ENCODE assay signal across 8 cellular contexts in the genomic region with DNA sequence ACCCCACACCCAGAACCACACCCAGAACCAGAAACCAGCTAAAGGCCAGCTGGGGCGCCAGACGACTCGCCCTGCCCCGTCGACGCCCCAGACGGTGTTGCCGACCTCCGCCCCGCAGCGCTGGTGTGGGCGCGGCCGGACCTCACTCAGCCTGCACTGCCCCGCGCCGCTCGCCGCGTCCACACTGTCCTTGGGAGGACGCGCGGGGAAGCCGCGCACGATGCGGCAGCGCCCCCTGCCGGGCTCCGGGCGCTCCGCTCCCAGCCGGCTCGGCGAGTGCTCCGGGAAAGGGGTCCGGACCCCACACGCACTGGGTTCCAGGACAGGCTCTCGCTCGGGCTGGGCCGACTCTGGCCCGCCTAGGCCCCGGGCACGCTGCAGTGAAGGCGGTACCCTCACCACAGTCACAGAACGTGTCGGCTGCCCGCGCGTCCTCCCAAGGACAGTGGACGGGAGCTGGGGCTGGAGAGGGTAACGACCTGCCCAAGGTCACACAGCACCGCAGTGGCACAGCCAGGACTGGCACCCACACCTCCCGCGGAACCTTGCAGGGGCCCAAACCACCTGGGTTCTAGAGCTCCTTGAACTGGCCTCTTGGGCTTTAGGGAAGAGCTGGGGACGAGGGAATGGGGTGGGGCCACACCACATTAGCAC.
A peak's percentile ranks its signal among the peaks of the same experiment; 100 is the strongest.
DNase-seq lines count a peak whose midpoint lies in the region; ATAC-seq and TF ChIP-seq lines count a peak whose summit lies in the region.

No MANE protein-coding gene starts in this region.

- H3K18ac ChIP-seq in trophoblast cell (ENCODE audit: low read length) = peak overlapping the region; percentile 19

- no peaks in the 10 kb centered on the region for H3K79me1 ChIP-seq in trophoblast cell (ENCODE audit: low read length)

- H2BK120ac ChIP-seq in trophoblast cell (ENCODE audit: insufficient read depth, low read length, poor library complexity) = no peak overlapping the region

- POLR2A ChIA-PET in Caco-2 (lab: Charles Lee) = no interaction called here

- no peaks in the 10 kb centered on the region for H3K4me1 ChIP-seq in Caco-2
- H3K4me1 ChIP-seq in adipocyte (ENCODE audit: control insufficient read depth, insufficient read depth, low read length) = peaks cover 5% of the 10 kb centered on the region
- H3K4me1 ChIP-seq in right atrium auricular region = peaks cover 0 to 17% of the 10 kb centered on the region in 2 donors
- H3K4me1 ChIP-seq in trophoblast cell (ENCODE audit: control insufficient read depth in 1 of 2, insufficient read depth in 2 of 2, low read length in 2 of 2) = peaks cover 3 to 4% of the 10 kb centered on the region in 2 experiments

- intact Hi-C loops in Caco-2 (cut with micrococcal nuclease; ENCODE audit: unreplicated experiment) = no loop called here

- H3K4ac ChIP-seq in trophoblast cell (ENCODE audit: low read depth, low read length) = no peak overlapping the region

- H3K4me2 ChIP-seq in trophoblast cell (ENCODE audit: low read length) = peak overlapping the region; percentile 92

- ATAC-seq in GM19438 (IDR thresholded peaks at IDR 0.05; ENCODE audit: low read depth, unreplicated experiment) = peak; percentile 83
- peak; percentile 73 for ATAC-seq in HG03442 (IDR thresholded peaks at IDR 0.05; ENCODE audit: unreplicated experiment)

- TF ChIP-seq CTCF in Caco-2 (IDR thresholded peaks at IDR 0.05; ENCODE audit: insufficient read depth in 1 of 2, low read depth in 1 of 2, low read length in 1 of 2, severe bottlenecking in 1 of 2, unreplicated experiment in 1 of 2) (peak; percentile 19 to 47), right atrium auricular region (IDR thresholded peaks at IDR 0.05) (peak; percentile 90 to 91)

- peak overlapping the region; percentile 28 to 45 for H3K27ac ChIP-seq in right atrium auricular region
- H3K27ac ChIP-seq in trophoblast cell (ENCODE audit: low read depth, low read length) = no peak overlapping the region

- peak overlapping the region; percentile 48 for H3K14ac ChIP-seq in trophoblast cell (ENCODE audit: low read length)

- no peak overlapping the region for H2AK5ac ChIP-seq in trophoblast cell (ENCODE audit: low read length)

- no peak overlapping the region for H3K4me3 Mint-ChIP-seq in Caco-2 (ENCODE audit: unreplicated experiment)

- H4K12ac ChIP-seq in trophoblast cell (ENCODE audit: low read depth, low read length) = peak overlapping the region; percentile 35

- H3K23ac ChIP-seq in trophoblast cell (ENCODE audit: low read length) = no peak overlapping the region

- WGBS in trophoblast cell (ENCODE audit: extremely low coverage, insufficient coverage, insufficient read length) = no CpG with 5 or more reads among the region's 56 CpGs

- DNase-seq in Caco-2 (peak in 1 of 2 experiments; percentile 33), RPMI7951 (ENCODE audit: low read depth) (peak; percentile 35), adipocyte (ENCODE audit: low read depth) (peak; percentile 54), right atrium auricular region (ENCODE audit: low spot score) (no peak), trophoblast cell (peak; percentile 36 to 67), SIG-M5 (lab: John Stamatoyannopoulos, UW) (no peak)

- H3K9me3 Mint-ChIP-seq in Caco-2 (ENCODE audit: unreplicated experiment) = no peaks in the 10 kb centered on the region

- no peak overlapping the region for H4K91ac ChIP-seq in trophoblast cell (ENCODE audit: low read depth, low read length)

- peak overlapping the region; percentile 48 for H4K8ac ChIP-seq in trophoblast cell (ENCODE audit: low read depth, low read length)

- H3K36me3 Mint-ChIP-seq in Caco-2 (ENCODE audit: insufficient read depth, unreplicated experiment) = no peaks in the 10 kb centered on the region

- H3K36me3 ChIP-seq in Caco-2 (ENCODE audit: control insufficient read depth, insufficient read depth, low read length) (no peaks in the 10 kb centered on the region), adipocyte (ENCODE audit: control insufficient read depth, insufficient read depth, low read length, severe bottlenecking) (no peaks in the 10 kb centered on the region), right atrium auricular region (no peaks in the 10 kb centered on the region), trophoblast cell (ENCODE audit: control insufficient read depth in 1 of 2, insufficient read depth in 2 of 2, low read length in 2 of 2) (no peaks in the 10 kb centered on the region)

- peaks cover 17% of the 10 kb centered on the region for H3K27me3 Mint-ChIP-seq in Caco-2 (ENCODE audit: insufficient read depth, unreplicated experiment)

- H2BK5ac ChIP-seq in trophoblast cell (ENCODE audit: low read depth, low read length, poor library complexity) = no peak overlapping the region

- H3K4me3 ChIP-seq in Caco-2 (ENCODE audit: low read depth, low read length) (no peak overlapping the region), adipocyte (ENCODE audit: low read length) (peak overlapping the region; percentile 82), right atrium auricular region (peak overlapping the region; percentile 32 to 60), trophoblast cell (ENCODE audit: low read depth, low read length) (peak overlapping the region; percentile 72)

- no peaks in the 10 kb centered on the region for H3K27me3 ChIP-seq in Caco-2 (replicated peaks; ENCODE audit: control insufficient read depth, insufficient read depth, low read length)
- H3K27me3 ChIP-seq in adipocyte (replicated peaks; ENCODE audit: control insufficient read depth, insufficient read depth, low read length) = peaks cover 45% of the 10 kb centered on the region
- no peaks in the 10 kb centered on the region for H3K27me3 ChIP-seq in right atrium auricular region
- peaks cover 2% of the 10 kb centered on the region for H3K27me3 ChIP-seq in trophoblast cell (ENCODE audit: insufficient read depth, low read length)

- H2BK12ac ChIP-seq in trophoblast cell (ENCODE audit: low read length) = no peak overlapping the region

- CTCF ChIA-PET in Caco-2 (lab: Charles Lee) = no interaction called here

- H3K4me1 Mint-ChIP-seq in Caco-2 (ENCODE audit: low read depth, unreplicated experiment) = no peaks in the 10 kb centered on the region

- H3K9me3 ChIP-seq in Caco-2 (no peaks in the 10 kb centered on the region), adipocyte (ENCODE audit: control insufficient read depth, low read length) (no peaks in the 10 kb centered on the region), right atrium auricular region (no peaks in the 10 kb centered on the region), trophoblast cell (ENCODE audit: insufficient read depth, low read depth, low read length) (no peaks in the 10 kb centered on the region)

- peak overlapping the region; percentile 69 for H3K9ac ChIP-seq in adipocyte (ENCODE audit: low read length)
- H3K9ac ChIP-seq in trophoblast cell (ENCODE audit: low read length) = peak overlapping the region; percentile 10

- peaks cover 2% of the 10 kb centered on the region for H3K79me2 ChIP-seq in trophoblast cell (ENCODE audit: control insufficient read depth, insufficient read depth, low read length, poor library complexity)

- BruUV-seq in Caco-2 (replicated peaks; lab: Mats Ljungman, UMichigan) = no TSS peak

- H3K27ac Mint-ChIP-seq in Caco-2 (ENCODE audit: unreplicated experiment) = no peak overlapping the region

- peak overlapping the region; percentile 68 for H2AFZ ChIP-seq in trophoblast cell (ENCODE audit: insufficient read depth, low read length, poor library complexity)

Comparison
In these comparisons a context has a peak if more than half of its experiments do, and no peak if none do; other contexts are left out.
1. DNase-seq: peak in RPMI7951 (single experiment), adipocyte (single experiment) and trophoblast cell (2 of 2); none in right atrium auricular region (single experiment) and SIG-M5 (single experiment).